Comparison of ENCODE assay signal across 8 cellular contexts in the genomic region with DNA sequence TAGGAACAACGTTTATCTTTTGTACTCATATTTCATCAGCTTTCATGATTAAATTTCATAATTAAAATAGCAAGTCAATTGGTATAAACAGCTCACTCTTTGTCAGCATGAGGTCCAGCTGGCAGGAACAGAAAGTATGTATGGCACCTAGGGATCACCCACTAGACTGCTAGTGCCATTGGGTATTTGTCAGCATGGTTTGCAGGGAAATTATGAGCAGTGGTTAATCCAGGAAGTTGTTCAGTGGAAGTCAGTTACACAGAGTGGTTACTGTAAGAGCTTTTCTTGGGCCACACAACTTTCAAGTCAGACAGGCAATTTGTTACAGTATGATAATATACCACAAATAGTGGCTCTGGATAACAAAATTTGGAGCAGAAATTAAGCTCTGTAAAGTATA.
DNase-seq lines count a peak whose midpoint lies in the region; ATAC-seq and TF ChIP-seq lines count a peak whose summit lies in the region.

No MANE protein-coding gene starts in this region.

- no peaks in the 10 kb centered on the region for H3K9me3 Mint-ChIP-seq in stimulated activated naive CD8-positive, alpha-beta T cell treated with anti-CD3 and anti-CD28 coated beads, Interleukin-15, amount 100 ng/mL, for 72 hours

- no peaks in the 10 kb centered on the region for H3K36me3 ChIP-seq in Panc1 (ENCODE audit: control insufficient read depth, insufficient read depth, low read length)

- ATAC-seq in Panc1 = no peak
- ATAC-seq in stimulated activated naive CD8-positive, alpha-beta T cell treated with anti-CD3 and anti-CD28 coated beads, Interleukin-15, amount 100 ng/mL, for 72 hours = peak; percentile 98
- ATAC-seq in HG03354 (IDR thresholded peaks at IDR 0.05; ENCODE audit: poor library complexity, severe bottlenecking, unreplicated experiment) = no peak
- ATAC-seq in GM19328 (IDR thresholded peaks at IDR 0.05; ENCODE audit: unreplicated experiment) = no peak

- intact Hi-C loops in Panc1 (cut with micrococcal nuclease; ENCODE audit: unreplicated experiment) = no loop called here

- in situ Hi-C loops in Panc1 (cut with HindIII; ENCODE audit: low pct_unique_long_range_greater_than_20kb, low sequenced_read_pairs) = no loop called here

- BruUV-seq in Panc1 (replicated peaks; lab: Mats Ljungman, UMichigan) = no TSS peak

- no peaks in the 10 kb centered on the region for H3K27me3 Mint-ChIP-seq in stimulated activated naive CD8-positive, alpha-beta T cell treated with anti-CD3 and anti-CD28 coated beads, Interleukin-15, amount 100 ng/mL, for 72 hours

- POLR2A ChIA-PET in Panc1 (lab: Charles Lee) = no interaction called here

- peaks cover 61% of the 10 kb centered on the region for H3K4me1 Mint-ChIP-seq in stimulated activated naive CD8-positive, alpha-beta T cell treated with anti-CD3 and anti-CD28 coated beads, Interleukin-15, amount 100 ng/mL, for 72 hours

- peak overlapping the region in 1 of 2 donors; percentile 94 for H3K27ac Mint-ChIP-seq in stimulated activated naive CD8-positive, alpha-beta T cell treated with anti-CD3 and anti-CD28 coated beads, Interleukin-15, amount 100 ng/mL, for 72 hours

- no peaks in the 10 kb centered on the region for H3K9me3 ChIP-seq in Panc1 (ENCODE audit: control insufficient read depth, insufficient read depth, low read depth, low read length)

- no peaks in the 10 kb centered on the region for H3K27me3 ChIP-seq in Panc1 (ENCODE audit: control insufficient read depth, insufficient read depth, low read length)

- peak overlapping the region in 1 of 2 donors; percentile 11 for H3K4me3 Mint-ChIP-seq in stimulated activated naive CD8-positive, alpha-beta T cell treated with anti-CD3 and anti-CD28 coated beads, Interleukin-15, amount 100 ng/mL, for 72 hours

- TF ChIP-seq CTCF in Panc1 (IDR thresholded peaks at IDR 0.05) = no peak

- H3K4me1 ChIP-seq in Panc1 (ENCODE audit: control insufficient read depth, insufficient read depth, low read length) = no peaks in the 10 kb centered on the region; the same call in 1 of the 2 replicates

- CTCF ChIA-PET in Panc1 (lab: Charles Lee) = no interaction called here

- H3K4me3 ChIP-seq in Panc1 (ENCODE audit: low read depth in 2 of 2, low read length in 2 of 2) = no peak overlapping the region

- H3K27ac ChIP-seq in Panc1 (ENCODE audit: low read length) = 0 out of 2 replicates have a peak overlapping the region, but pooled peaks have one; percentile 23

- peak; percentile 10 for DNase-seq in activated naive CD4-positive, alpha-beta T cell treated with Interleukin-2 at 50 U/mL for 16 hours
- no peak for DNase-seq in activated naive CD4-positive, alpha-beta T cell treated with anti-CD3 and anti-CD28 coated beads, Interleukin-2, amount 50 U/mL, for 16 hours
- DNase-seq in Panc1 (ENCODE audit: low read depth, low spot score) (peak; percentile 15), dermis blood vessel endothelial cell (peak; percentile 13), cerebellar nuclear complex (lab: John Stamatoyannopoulos, UW) (no peak)
- peak in 1 of 2 donors; percentile 62 for DNase-seq in stimulated activated naive CD8-positive, alpha-beta T cell treated with anti-CD3 and anti-CD28 coated beads, Interleukin-15, amount 100 ng/mL, for 72 hours

Comparison
In these comparisons a context has a peak if more than half of its experiments do, and no peak if none do; other contexts are left out.
1. DNase-seq: peak in activated naive CD4-positive, alpha-beta T cell treated with Interleukin-2 at 50 U/mL for 16 hours (single experiment), Panc1 (single experiment) and dermis blood vessel endothelial cell (single experiment); none in activated naive CD4-positive, alpha-beta T cell treated with anti-CD3 and anti-CD28 coated beads, Interleukin-2, amount 50 U/mL, for 16 hours (single experiment) and cerebellar nuclear complex (0 of 2).